30 cellular contexts compared by ENCODE assay signal in the genomic region with DNA sequence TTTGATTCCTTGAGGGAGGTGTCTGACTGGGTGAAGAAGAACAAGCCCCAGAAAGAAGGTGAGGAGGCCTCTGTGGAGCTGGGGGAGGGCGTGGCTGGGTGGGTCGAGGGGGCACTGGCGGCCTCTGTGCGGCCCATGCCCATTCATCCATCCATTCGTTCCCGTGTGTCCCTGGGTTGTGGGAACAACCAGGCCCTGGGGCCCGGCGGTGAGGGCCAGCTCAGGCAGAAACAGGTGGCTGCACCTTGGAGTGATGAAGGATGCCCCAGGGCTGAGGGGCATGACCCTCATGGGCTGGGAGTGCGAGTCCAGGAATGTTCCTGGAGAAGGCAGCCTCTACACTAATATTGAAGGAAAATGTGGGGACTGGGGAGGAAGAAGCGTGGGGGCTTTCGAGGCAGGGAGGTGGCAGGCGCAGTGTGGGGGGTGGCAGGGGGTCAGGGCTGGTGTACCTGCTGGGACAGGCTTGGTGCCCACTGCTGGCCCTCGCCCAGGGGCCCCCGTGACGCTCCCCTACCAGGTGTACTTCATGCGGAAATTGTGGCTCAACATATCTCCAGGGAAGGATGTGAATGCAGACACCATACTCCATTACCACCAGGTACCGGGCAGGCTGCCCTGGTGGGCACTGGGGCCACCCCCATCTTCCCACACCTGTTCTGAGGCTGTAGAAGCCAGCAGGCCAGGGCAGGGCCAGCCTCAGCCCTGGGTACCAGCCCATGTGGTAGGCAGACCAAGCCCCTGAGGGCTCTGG. TPM values are rescaled to one million over a fixed set of nuclear protein-coding genes. Genes with fewer than 3 reads are reported as not detected.
DNase-seq lines count a peak whose midpoint lies in the region; ATAC-seq and TF ChIP-seq lines count a peak whose summit lies in the region.
"Had no signal": no experiment of that assay in that cellular context is flagged by ENCODE, and none has a peak within 500 bp of the region (broad histone marks: within the 10 kb centered on the region; RNA-seq: fewer than 3 reads in every experiment).

No MANE protein-coding gene starts in this region.

- H3K36me3 Mint-ChIP-seq in activated naive CD4-positive, alpha-beta T cell treated with anti-CD3 and anti-CD28 coated beads, Interleukin-2, amount 50 U/mL, for 24 hours = no peaks in the 10 kb centered on the region
- H3K36me3 Mint-ChIP-seq in activated naive CD4-positive, alpha-beta T cell treated with anti-CD3 and anti-CD28 coated beads, Interleukin-2, amount 10 ng/mL, durations not matched to agents 7 days and 5 days = peaks cover 9% of the 10 kb centered on the region
- no peaks in the 10 kb centered on the region for H3K36me3 Mint-ChIP-seq in dendritic cell treated with granulocyte-macrophage colony-stimulating factor and Interleukin-4, amounts not matched to agents 40 ng/mL and 50 ng/mL, for 4 days (ENCODE audit: low read depth)
- peaks cover 0 to 2% (median 0%) of the 10 kb centered on the region in 5 donors for H3K36me3 Mint-ChIP-seq in naive thymus-derived CD4-positive, alpha-beta T cell
- H3K36me3 Mint-ChIP-seq in GM23338 (ENCODE audit: low read depth) = no peaks in the 10 kb centered on the region
- H3K36me3 Mint-ChIP-seq: activated CD8-positive, alpha-beta memory T cell treated with anti-CD3 and anti-CD28 coated beads, Interleukin-2, amount 10 ng/mL, durations not matched to agents 7 days and 5 days had no signal

- in situ Hi-C loops in transverse colon (cut with MboI; ENCODE audit: low pct_ligation_motif_present in 1 of 4, low pct_unique_long_range_greater_than_20kb in 1 of 4, low sequenced_read_pairs in 3 of 4) = no loop called here

- no peaks in the 10 kb centered on the region for H3K9me3 ChIP-seq in naive thymus-derived CD4-positive, alpha-beta T cell (ENCODE audit: control insufficient read depth in 2 of 3, low read length in 3 of 3)
- H3K9me3 ChIP-seq in transverse colon (no peaks in the 10 kb centered on the region), prostate gland (no peaks in the 10 kb centered on the region)
- H3K9me3 ChIP-seq: right lobe of liver had no signal

- POLR2A ChIA-PET in naive thymus-derived CD4-positive, alpha-beta T cell (lab: Charles Lee) = interaction anchor here (0.8 kb wide), 1 partner anchor 13 kb away, joined by 4 read pairs; no protein-coding TSS in a partner anchor

- H2AFZ ChIP-seq in GM23338 = no peak overlapping the region

- no peak for TF ChIP-seq EP300 in transverse colon (IDR thresholded peaks at IDR 0.05; ENCODE audit: low read depth)

- CTCF ChIA-PET in activated naive CD4-positive, alpha-beta T cell treated with anti-CD3 and anti-CD28 coated beads, Interleukin-2, amount 10 ng/mL, durations not matched to agents 7 days and 5 days (lab: Charles Lee) = no interaction called here
- CTCF ChIA-PET in naive thymus-derived CD4-positive, alpha-beta T cell (lab: Charles Lee) = no interaction called here

- peaks cover 59% of the 10 kb centered on the region for H3K4me1 Mint-ChIP-seq in activated naive CD4-positive, alpha-beta T cell treated with anti-CD3 and anti-CD28 coated beads, Interleukin-2, amount 50 U/mL, for 24 hours
- peaks cover 36% of the 10 kb centered on the region for H3K4me1 Mint-ChIP-seq in activated naive CD4-positive, alpha-beta T cell treated with anti-CD3 and anti-CD28 coated beads, Interleukin-2, amount 10 ng/mL, durations not matched to agents 7 days and 5 days
- peaks cover 97% of the 10 kb centered on the region for H3K4me1 Mint-ChIP-seq in dendritic cell treated with granulocyte-macrophage colony-stimulating factor and Interleukin-4, amounts not matched to agents 40 ng/mL and 50 ng/mL, for 4 days (ENCODE audit: low read depth)
- peaks cover 16 to 78% (median 49%) of the 10 kb centered on the region in 7 donors for H3K4me1 Mint-ChIP-seq in naive thymus-derived CD4-positive, alpha-beta T cell
- peaks cover 7% of the 10 kb centered on the region; the same call in 1 of the 3 replicates for H3K4me1 Mint-ChIP-seq in GM23338

- H3K4me1 ChIP-seq in naive thymus-derived CD4-positive, alpha-beta T cell (ENCODE audit: control insufficient read depth in 2 of 2, insufficient read depth in 2 of 2, low read length in 2 of 2) = peaks cover 0 to 79% of the 10 kb centered on the region in 2 donors
- H3K4me1 ChIP-seq in transverse colon (peaks cover 0 to 30% (median 12%) of the 10 kb centered on the region in 4 donors), prostate gland (replicated peaks) (no peaks in the 10 kb centered on the region), GM23338 (ENCODE audit: insufficient read depth) (peaks cover 10% of the 10 kb centered on the region; the same call in 1 of the 2 replicates)
- H3K4me1 ChIP-seq: right lobe of liver had no signal

- 88% methylated on average over 16 of the region's 17 CpGs; no CpG with 5 or more reads in 1 of the 2 donors for WGBS in transverse colon (ENCODE audit: low coverage in 1 of 2), 2 donors
- WGBS in prostate gland = 89% methylated on average over 17 of the region's 17 CpGs

- H3F3A ChIP-seq in GM23338 (replicated peaks; ENCODE audit: low read depth) = no peaks in the 10 kb centered on the region

- H3K27ac Mint-ChIP-seq in activated naive CD4-positive, alpha-beta T cell treated with anti-CD3 and anti-CD28 coated beads, Interleukin-2, amount 50 U/mL, for 24 hours = peak overlapping the region; percentile 62
- H3K27ac Mint-ChIP-seq in activated naive CD4-positive, alpha-beta T cell treated with anti-CD3 and anti-CD28 coated beads, Interleukin-2, amount 10 ng/mL, durations not matched to agents 7 days and 5 days = no peak overlapping the region
- H3K27ac Mint-ChIP-seq in dendritic cell treated with granulocyte-macrophage colony-stimulating factor and Interleukin-4, amounts not matched to agents 40 ng/mL and 50 ng/mL, for 4 days = peak overlapping the region; percentile 89
- peak overlapping the region in 7 of 9 donors; percentile 30 to 95 (median 65) for H3K27ac Mint-ChIP-seq in naive thymus-derived CD4-positive, alpha-beta T cell
- no peak overlapping the region for H3K27ac Mint-ChIP-seq in GM23338
- H3K27ac Mint-ChIP-seq: activated CD4-positive, alpha-beta T cell treated with anti-CD3 and anti-CD28 coated beads for 36 hours; activated CD8-positive, alpha-beta memory T cell treated with anti-CD3 and anti-CD28 coated beads, Interleukin-2, amount 10 ng/mL, durations not matched to agents 7 days and 5 days; activated naive CD4-positive, alpha-beta T cell treated with anti-CD3 and anti-CD28 coated beads for 36 hours; activated T-cell treated with anti-CD3 and anti-CD28 coated beads, Interleukin-2, amount 50 U/mL, for 72 hours had no signal

- no peaks in the 10 kb centered on the region for H3K9me3 Mint-ChIP-seq in activated naive CD4-positive, alpha-beta T cell treated with anti-CD3 and anti-CD28 coated beads, Interleukin-2, amount 50 U/mL, for 24 hours
- no peaks in the 10 kb centered on the region for H3K9me3 Mint-ChIP-seq in activated naive CD4-positive, alpha-beta T cell treated with anti-CD3 and anti-CD28 coated beads, Interleukin-2, amount 10 ng/mL, durations not matched to agents 7 days and 5 days
- H3K9me3 Mint-ChIP-seq in dendritic cell treated with granulocyte-macrophage colony-stimulating factor and Interleukin-4, amounts not matched to agents 40 ng/mL and 50 ng/mL, for 4 days = no peaks in the 10 kb centered on the region
- H3K9me3 Mint-ChIP-seq in naive thymus-derived CD4-positive, alpha-beta T cell = no peaks in the 10 kb centered on the region
- H3K9me3 Mint-ChIP-seq in GM23338 = no peaks in the 10 kb centered on the region
- H3K9me3 Mint-ChIP-seq: activated naive CD4-positive, alpha-beta T cell treated with anti-CD3 and anti-CD28 coated beads for 36 hours; activated T-cell treated with anti-CD3 and anti-CD28 coated beads, Interleukin-2, amount 50 U/mL, for 72 hours had no signal

- H3K4me3 ChIP-seq in naive thymus-derived CD4-positive, alpha-beta T cell (ENCODE audit: low read length) = no peak overlapping the region
- no peak overlapping the region for H3K4me3 ChIP-seq in transverse colon
- H3K4me3 ChIP-seq in prostate gland = no peak overlapping the region
- no peak overlapping the region for H3K4me3 ChIP-seq in GM23338
- H3K4me3 ChIP-seq: cardiac muscle cell, right lobe of liver had no signal

- H3K4me3 Mint-ChIP-seq in activated naive CD4-positive, alpha-beta T cell treated with anti-CD3 and anti-CD28 coated beads, Interleukin-2, amount 50 U/mL, for 24 hours = no peak overlapping the region
- no peak overlapping the region for H3K4me3 Mint-ChIP-seq in activated naive CD4-positive, alpha-beta T cell treated with anti-CD3 and anti-CD28 coated beads, Interleukin-2, amount 10 ng/mL, durations not matched to agents 7 days and 5 days
- H3K4me3 Mint-ChIP-seq in dendritic cell treated with granulocyte-macrophage colony-stimulating factor and Interleukin-4, amounts not matched to agents 40 ng/mL and 50 ng/mL, for 4 days = no peak overlapping the region
- H3K4me3 Mint-ChIP-seq in naive thymus-derived CD4-positive, alpha-beta T cell = peak overlapping the region in 2 of 10 donors; percentile 18 to 19
- no peak overlapping the region for H3K4me3 Mint-ChIP-seq in GM23338
- H3K4me3 Mint-ChIP-seq: activated CD4-positive, alpha-beta T cell treated with anti-CD3 and anti-CD28 coated beads for 36 hours; activated CD8-positive, alpha-beta memory T cell treated with anti-CD3 and anti-CD28 coated beads, Interleukin-2, amount 10 ng/mL, durations not matched to agents 7 days and 5 days; activated naive CD4-positive, alpha-beta T cell treated with anti-CD3 and anti-CD28 coated beads for 36 hours; activated T-cell treated with anti-CD3 and anti-CD28 coated beads, Interleukin-2, amount 50 U/mL, for 72 hours had no signal

- TF ChIP-seq CTCF in transverse colon (IDR thresholded peaks at IDR 0.05) = no peak
- TF ChIP-seq CTCF in prostate gland (IDR thresholded peaks at IDR 0.05) = no peak
- TF ChIP-seq CTCF in GM23338 (conservative IDR thresholded peaks at IDR 0.05; ENCODE audit: low read depth in 2 of 2) = no peak
- no peak for TF ChIP-seq CTCF in GM10266 (IDR thresholded peaks at IDR 0.05; ENCODE audit: control insufficient read depth, insufficient read depth, low read depth, missing control alignments)

- peak overlapping the region; percentile 78 for H3K27ac ChIP-seq in naive thymus-derived CD4-positive, alpha-beta T cell (ENCODE audit: low read depth, low read length)
- peak overlapping the region; percentile 5 to 83 (median 48) for H3K27ac ChIP-seq in transverse colon
- no peak overlapping the region for H3K27ac ChIP-seq in prostate gland
- no peak overlapping the region for H3K27ac ChIP-seq in GM23338 (ENCODE audit: low read depth)
- H3K27ac ChIP-seq: cardiac muscle cell, KMS-11, right lobe of liver had no signal

- intact Hi-C loops in dendritic cell treated with granulocyte-macrophage colony-stimulating factor and Interleukin-4, amounts not matched to agents 40 ng/mL and 50 ng/mL, for 4 days (cut with micrococcal nuclease) = loop anchor here (10.0 kb wide), 1 partner anchor 110 kb away; a partner anchor contains a TSS
- intact Hi-C loops in naive thymus-derived CD4-positive, alpha-beta T cell (cut with micrococcal nuclease) = no loop called here
- intact Hi-C loops in transverse colon (cut with DNase I; ENCODE audit: low total_unique reads) (no loop called here), prostate gland (cut with DNase I) (no loop called here)

- no peak for ATAC-seq in naive thymus-derived CD4-positive, alpha-beta T cell
- ATAC-seq in GM23338 = no peak
- ATAC-seq: activated CD4-positive, alpha-beta T cell treated with anti-CD3 and anti-CD28 coated beads for 36 hours; activated CD8-positive, alpha-beta memory T cell treated with anti-CD3 and anti-CD28 coated beads, Interleukin-2, amount 10 ng/mL, durations not matched to agents 7 days and 5 days; activated T-cell treated with anti-CD3 and anti-CD28 coated beads, Interleukin-2, amount 50 U/mL, for 72 hours; right lobe of liver had no signal

- H3K9me2 ChIP-seq in GM23338 (ENCODE audit: insufficient read depth) = no peaks in the 10 kb centered on the region

- no peak for TF ChIP-seq POLR2A in transverse colon (IDR thresholded peaks at IDR 0.05)
- TF ChIP-seq POLR2A in prostate gland (IDR thresholded peaks at IDR 0.05) = no peak

- H3K4me2 ChIP-seq in GM23338 = no peak overlapping the region
- H3K4me2 ChIP-seq: KMS-11 had no signal

- no peaks in the 10 kb centered on the region for H3K27me3 ChIP-seq in naive thymus-derived CD4-positive, alpha-beta T cell (ENCODE audit: control insufficient read depth in 2 of 2, insufficient read depth in 2 of 2, low read length in 2 of 2)
- H3K27me3 ChIP-seq in transverse colon (no peaks in the 10 kb centered on the region), prostate gland (replicated peaks; ENCODE audit: insufficient read depth) (no peaks in the 10 kb centered on the region), GM23338 (ENCODE audit: insufficient read depth) (no peaks in the 10 kb centered on the region)
- H3K27me3 ChIP-seq: cardiac muscle cell, right lobe of liver had no signal

- DNase-seq in activated naive CD4-positive, alpha-beta T cell treated with anti-CD3 and anti-CD28 coated beads, Interleukin-2, amount 10 ng/mL, durations not matched to agents 7 days and 5 days = no peak
- no peak for DNase-seq in naive thymus-derived CD4-positive, alpha-beta T cell
- DNase-seq in transverse colon (no peak), prostate gland (ENCODE audit: low spot score) (no peak), GM23338 (ENCODE audit: low spot score) (no peak), GM10266 (ENCODE audit: extremely low spot score) (no peak)
- DNase-seq: activated CD4-positive, alpha-beta T cell treated with anti-CD3 and anti-CD28 coated beads for 36 hours; activated CD8-positive, alpha-beta memory T cell treated with anti-CD3 and anti-CD28 coated beads, Interleukin-2, amount 10 ng/mL, durations not matched to agents 7 days and 5 days; activated naive CD4-positive, alpha-beta T cell treated with anti-CD3 and anti-CD28 coated beads for 36 hours; activated T-cell treated with anti-CD3 and anti-CD28 coated beads, Interleukin-2, amount 50 U/mL, for 72 hours; AML-193; COR-L47; DMS79 treated with DMSO at 0.1 percent for 48 hours; H7; mesendoderm; NCI-H187; NCI-H526 had no signal

- H3K27me3 Mint-ChIP-seq in activated naive CD4-positive, alpha-beta T cell treated with anti-CD3 and anti-CD28 coated beads, Interleukin-2, amount 50 U/mL, for 24 hours = no peaks in the 10 kb centered on the region
- H3K27me3 Mint-ChIP-seq in activated naive CD4-positive, alpha-beta T cell treated with anti-CD3 and anti-CD28 coated beads, Interleukin-2, amount 10 ng/mL, durations not matched to agents 7 days and 5 days = no peaks in the 10 kb centered on the region
- no peaks in the 10 kb centered on the region for H3K27me3 Mint-ChIP-seq in dendritic cell treated with granulocyte-macrophage colony-stimulating factor and Interleukin-4, amounts not matched to agents 40 ng/mL and 50 ng/mL, for 4 days
- H3K27me3 Mint-ChIP-seq in naive thymus-derived CD4-positive, alpha-beta T cell = no peaks in the 10 kb centered on the region
- peaks cover 1% of the 10 kb centered on the region for H3K27me3 Mint-ChIP-seq in GM23338 (ENCODE audit: insufficient read depth, low read depth, poor library complexity)
- H3K27me3 Mint-ChIP-seq: activated CD4-positive, alpha-beta T cell treated with anti-CD3 and anti-CD28 coated beads for 36 hours; activated CD8-positive, alpha-beta memory T cell treated with anti-CD3 and anti-CD28 coated beads, Interleukin-2, amount 10 ng/mL, durations not matched to agents 7 days and 5 days had no signal

- peaks cover 0 to 7% (median 0%) of the 10 kb centered on the region in 3 experiments for H3K36me3 ChIP-seq in naive thymus-derived CD4-positive, alpha-beta T cell (ENCODE audit: control insufficient read depth in 2 of 3, insufficient read depth in 3 of 3, low read length in 3 of 3)
- no peaks in the 10 kb centered on the region for H3K36me3 ChIP-seq in transverse colon
- H3K36me3 ChIP-seq in prostate gland = no peaks in the 10 kb centered on the region
- H3K36me3 ChIP-seq in GM23338 (ENCODE audit: insufficient read depth) = no peaks in the 10 kb centered on the region
- H3K36me3 ChIP-seq: cardiac muscle cell, right lobe of liver had no signal

- H3K79me2 ChIP-seq in GM23338 (replicated peaks; ENCODE audit: insufficient read depth) = no peaks in the 10 kb centered on the region

- no peaks in the 10 kb centered on the region for H4K20me1 ChIP-seq in GM23338 (replicated peaks; ENCODE audit: insufficient read depth)

RNA-seq across cellular contexts. Expression of a gene that starts 11.2 kb away (rescaled TPM):
- total RNA-seq in naive thymus-derived CD4-positive, alpha-beta T cell = not detected
- polyA plus RNA-seq in naive thymus-derived CD4-positive, alpha-beta T cell = not detected
- total RNA-seq in transverse colon (under 1 TPM in 1 of 4 donors, not detected in 3; 0.14 TPM), prostate gland (not detected)
- total RNA-seq in GM23338 (2014; rRNA removed; shearing (Covaris generic)) = not detected in 2 replicates
- not detected in 2 replicates for polyA plus RNA-seq in GM23338 (2016; fragmentation: Nextera tagmentation; extraction: Ambion mirVana)
- total RNA-seq: activated CD4-positive, alpha-beta T cell treated with anti-CD3 and anti-CD28 coated beads for 36 hours; activated CD8-positive, alpha-beta memory T cell treated with anti-CD3 and anti-CD28 coated beads, Interleukin-2, amount 10 ng/mL, durations not matched to agents 7 days and 5 days; activated naive CD4-positive, alpha-beta T cell treated with anti-CD3 and anti-CD28 coated beads for 36 hours; activated T-cell treated with anti-CD3 and anti-CD28 coated beads, Interleukin-2, amount 50 U/mL, for 72 hours; cardiac muscle cell; dermis blood vessel endothelial cell; fibroblast of lung; glomerular endothelial cell; H7; kidney epithelial cell; osteocyte; right lobe of liver; SK-MEL-5; T-helper 1 cell treated with Interleukin-12 subunit alpha and Interleukin-12 subunit beta and Interleukin-4 antibody, amounts not matched to agents 30 ng/mL and 1 ng/mL, for 36 hours; ureter had no signal
- polyA plus RNA-seq: fibroblast of lung had no signal

RNA-seq across cellular contexts. Expression of a gene that starts 40.5 kb away (rescaled TPM):
- 10 to 100 TPM in 2 of 5 experiments, 1 to 10 TPM in 3; 5.3 to 13.7 (median 10.0) TPM for total RNA-seq in naive thymus-derived CD4-positive, alpha-beta T cell
- polyA plus RNA-seq in naive thymus-derived CD4-positive, alpha-beta T cell = 10 to 100 TPM; 17.0 to 27.0 TPM
- total RNA-seq in transverse colon (100 to 1,000 TPM in 2 of 4 donors, 10 to 100 TPM in 2; 34.5 to 198 (median 91.3) TPM), prostate gland (10 to 100 TPM; 31.9 to 63.2 TPM)
- total RNA-seq in GM23338 (2014; rRNA removed; shearing (Covaris generic)) = 1.3 and 1.6 TPM in 2 replicates
- polyA plus RNA-seq in GM23338 (2016; fragmentation: Nextera tagmentation; extraction: Ambion mirVana) = 2.6 and 3.5 TPM in 2 replicates

Comparison
In these comparisons a context has a peak if more than half of its experiments do, and no peak if none do; other contexts are left out.
1. H3K27ac Mint-ChIP-seq: peak in activated naive CD4-positive, alpha-beta T cell treated with anti-CD3 and anti-CD28 coated beads, Interleukin-2, amount 50 U/mL, for 24 hours (single experiment), dendritic cell treated with granulocyte-macrophage colony-stimulating factor and Interleukin-4, amounts not matched to agents 40 ng/mL and 50 ng/mL, for 4 days (single experiment) and naive thymus-derived CD4-positive, alpha-beta T cell (7 of 9); none in activated naive CD4-positive, alpha-beta T cell treated with anti-CD3 and anti-CD28 coated beads, Interleukin-2, amount 10 ng/mL, durations not matched to agents 7 days and 5 days (single experiment) and GM23338 (single experiment).
2. H3K27ac ChIP-seq: peak in naive thymus-derived CD4-positive, alpha-beta T cell (single experiment) and transverse colon (4 of 4); none in prostate gland (0 of 2) and GM23338 (single experiment).